1 cellular context compared by ENCODE assay signal in the genomic region with DNA sequence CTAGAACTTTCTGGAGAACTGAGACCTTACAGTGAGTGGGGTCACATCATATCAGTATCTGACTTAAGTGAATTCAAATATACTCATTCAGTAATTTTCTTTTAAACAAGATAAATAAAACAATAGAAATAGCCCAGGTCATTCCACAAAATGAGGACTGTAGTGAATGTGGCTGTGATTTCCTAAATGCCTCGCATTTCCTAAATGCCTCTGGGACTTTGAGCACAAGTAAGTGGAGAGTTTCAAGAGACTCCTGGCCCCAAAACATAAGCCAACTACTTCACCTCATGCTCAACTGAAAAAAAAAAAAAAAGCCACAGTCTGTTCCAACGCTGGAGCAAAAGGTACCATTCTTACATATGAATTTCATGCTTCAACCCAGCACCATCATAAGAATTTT.
TF ChIP-seq lines count a peak whose summit lies in the region.

No MANE protein-coding gene starts in this region.

TF ChIP-seq in IMR-90, 13 proteins besides CTCF, POLR2A, EP300 and RAD21 (continued from another document):
- TF ChIP-seq CEBPB (IDR thresholded peaks at IDR 0.05; ENCODE audit: low read depth, low read length) (no peak), BHLHE40 (IDR thresholded peaks at IDR 0.05; ENCODE audit: low read depth, low read length) (no peak), CHD1 (IDR thresholded peaks at IDR 0.05; ENCODE audit: low read depth, low read length) (no peak)
